In the genomic region with DNA sequence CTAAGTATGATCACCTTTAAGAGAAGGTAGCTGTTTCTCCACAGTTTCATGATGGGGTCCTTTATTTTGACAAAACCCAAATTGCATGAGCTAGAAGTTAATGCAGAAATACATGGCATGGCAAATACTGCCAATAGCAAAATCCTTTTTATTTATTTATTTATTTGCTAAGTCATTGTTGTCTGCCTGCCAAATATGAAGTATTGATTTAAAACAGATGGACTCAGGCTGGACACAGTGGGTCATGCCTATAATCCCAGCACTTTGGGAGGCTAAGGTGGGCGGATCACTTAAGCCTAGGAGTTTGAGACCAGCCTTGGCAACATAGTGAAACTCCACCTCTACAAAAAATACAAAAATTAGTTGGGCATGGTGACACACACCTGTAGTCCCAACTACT, we compare ENCODE assay signal across 21 cellular contexts. TPM values are rescaled to one million over a fixed set of nuclear protein-coding genes. Genes with fewer than 3 reads are reported as not detected.
DNase-seq lines count a peak whose midpoint lies in the region; ATAC-seq, FAIRE-seq and TF ChIP-seq lines count a peak whose summit lies in the region.
"Had no signal": no experiment of that assay in that cellular context is flagged by ENCODE, and none has a peak within 500 bp of the region (broad histone marks: within the 10 kb centered on the region; RNA-seq: fewer than 3 reads in every experiment).

No MANE protein-coding gene starts in this region.

- H3K4me1 ChIP-seq in SK-N-SH (ENCODE audit: control insufficient read depth in 1 of 2, insufficient read depth in 2 of 2, low read depth in 1 of 2, low read length in 1 of 2): peaks cover 0 to 4% of the 10 kb centered on the region in 2 experiments; a peak in 1 of 4 replicates
- H3K4me1 ChIP-seq: SJSA1 had no signal

- H3K9ac ChIP-seq in SK-N-SH: no peak overlapping the region

- peaks cover 27 to 45% of the 10 kb centered on the region in 2 experiments for H3K36me3 ChIP-seq in SK-N-SH (replicated peaks in 1 of 2; ENCODE audit: control insufficient read depth in 1 of 2, insufficient read depth in 2 of 2, low read length in 1 of 2)

- peaks cover 3% of the 10 kb centered on the region for H3F3A ChIP-seq in SK-N-SH (replicated peaks; ENCODE audit: insufficient read depth)

- H3K27ac ChIP-seq in SK-N-SH (ENCODE audit: low read depth in 2 of 2, low read length in 1 of 2): no peak overlapping the region
- H3K27ac ChIP-seq: SJSA1 had no signal

- H3K9me2 ChIP-seq in SK-N-SH: no peaks in the 10 kb centered on the region

- no peak for TF ChIP-seq RAD21 in SK-N-SH (IDR thresholded peaks at IDR 0.05; ENCODE audit: low read length)

- POLR2A ChIA-PET in SK-N-SH (lab: Yijun Ruan, JAX): no interaction called here

- TF ChIP-seq CTCF in AG09319 (IDR thresholded peaks at IDR 0.05; ENCODE audit: low read depth, low read length) (no peak), SK-N-SH (IDR thresholded peaks at IDR 0.05) (no peak)

- TF ChIP-seq POLR2A in GM12891 (IDR thresholded peaks at IDR 0.05; ENCODE audit: low read depth, low read length): no peak

- H3K79me2 ChIP-seq in SK-N-SH (ENCODE audit: insufficient read depth): no peaks in the 10 kb centered on the region

- no peaks in the 10 kb centered on the region for H3K9me3 ChIP-seq in SK-N-SH
- H3K9me3 ChIP-seq: SJSA1 had no signal

- TF ChIP-seq EP300 in SK-N-SH (IDR thresholded peaks at IDR 0.05; ENCODE audit: borderline replicate concordance in 1 of 2, low read depth in 1 of 2, low read length in 1 of 2): no peak

- WGBS in SK-N-SH (ENCODE audit: low lambda C conversion rate): 100% methylated on average over 1 of the region's 1 CpG

- ATAC-seq in GM21576 (IDR thresholded peaks at IDR 0.05; ENCODE audit: unreplicated experiment) (no peak), HG02588 (IDR thresholded peaks at IDR 0.05; ENCODE audit: unreplicated experiment) (no peak)

- H3K4me3 ChIP-seq in SK-N-SH (ENCODE audit: low read depth in 2 of 2, low read length in 1 of 2): no peak overlapping the region
- H3K4me3 ChIP-seq: SJSA1 had no signal

- CTCF ChIA-PET in SK-N-SH (lab: Yijun Ruan, JAX): interaction anchor here (0.9 kb wide), 1 partner anchor 10 kb away, joined by 3 read pairs; no protein-coding TSS in a partner anchor

- no peaks in the 10 kb centered on the region for H3K27me3 ChIP-seq in SK-N-SH (ENCODE audit: insufficient read depth)
- H3K27me3 ChIP-seq: SJSA1 had no signal

- H2AFZ ChIP-seq in SK-N-SH (ENCODE audit: low read depth): no peak overlapping the region

- peak; percentile 38 for FAIRE-seq in GM12891 (lab: Jason Lieb, UNC)

- peak; percentile 58 for DNase-seq in AG09319 (ENCODE audit: extremely low read depth, low read depth)
- DNase-seq in GM12891 (ENCODE audit: insufficient read length, low spot score): no peak
- no peak for DNase-seq in SK-N-SH
- DNase-seq in fibroblast of peridontal ligament (ENCODE audit: extremely low read depth): peak; percentile 79
- no peak for DNase-seq in OCI-M2 (lab: John Stamatoyannopoulos, UW; ENCODE audit: unreplicated experiment)
- DNase-seq in iPS-NIHi11 (ENCODE audit: low spot score): no peak
- DNase-seq: COR-L47; DMS153; EL; GOT3; Kasumi-1; NCI-H1105 treated with DMSO at 0.1 percent for 48 hours; NCI-H1694 treated with DMSO at 0.1 percent for 48 hours; NCI-H2107; NCI-H226; NCI-H524 treated with DMSO at 0.1 percent for 48 hours; NK-92 treated with Interleukin-12 subunit alpha and Interleukin-12 subunit beta, amount 100 ng/mL, for 24 hours had no signal

- no peak overlapping the region for H3K4me2 ChIP-seq in SK-N-SH

- H4K20me1 ChIP-seq in SK-N-SH (ENCODE audit: insufficient read depth): no peaks in the 10 kb centered on the region

TF ChIP-seq in GM12891, 5 proteins besides CTCF, POLR2A, EP300 and RAD21:
- TF ChIP-seq SPI1 (IDR thresholded peaks at IDR 0.05; ENCODE audit: low read depth, low read length) (no peak), POU2F2 (IDR thresholded peaks at IDR 0.05; ENCODE audit: low read depth, low read length) (no peak), TAF1 (IDR thresholded peaks at IDR 0.05; ENCODE audit: low read depth, low read length) (no peak)

TF ChIP-seq in SK-N-SH, 30 proteins besides CTCF, POLR2A, EP300 and RAD21:
- TF ChIP-seq ELF1 (IDR thresholded peaks at IDR 0.05) (no peak), TCF12 (IDR thresholded peaks at IDR 0.05) (peak; percentile 77), GABPA (IDR thresholded peaks at IDR 0.05; ENCODE audit: low read depth) (no peak)
- TF ChIP-seq, protein P1, sequence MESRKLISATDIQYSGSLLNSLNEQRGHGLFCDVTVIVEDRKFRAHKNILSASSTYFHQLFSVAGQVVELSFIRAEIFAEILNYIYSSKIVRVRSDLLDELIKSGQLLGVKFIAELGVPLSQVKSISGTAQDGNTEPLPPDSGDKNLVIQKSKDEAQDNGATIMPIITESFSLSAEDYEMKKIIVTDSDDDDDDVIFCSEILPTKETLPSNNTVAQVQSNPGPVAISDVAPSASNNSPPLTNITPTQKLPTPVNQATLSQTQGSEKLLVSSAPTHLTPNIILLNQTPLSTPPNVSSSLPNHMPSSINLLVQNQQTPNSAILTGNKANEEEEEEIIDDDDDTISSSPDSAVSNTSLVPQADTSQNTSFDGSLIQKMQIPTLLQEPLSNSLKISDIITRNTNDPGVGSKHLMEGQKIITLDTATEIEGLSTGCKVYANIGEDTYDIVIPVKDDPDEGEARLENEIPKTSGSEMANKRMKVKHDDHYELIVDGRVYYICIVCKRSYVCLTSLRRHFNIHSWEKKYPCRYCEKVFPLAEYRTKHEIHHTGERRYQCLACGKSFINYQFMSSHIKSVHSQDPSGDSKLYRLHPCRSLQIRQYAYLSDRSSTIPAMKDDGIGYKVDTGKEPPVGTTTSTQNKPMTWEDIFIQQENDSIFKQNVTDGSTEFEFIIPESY (IDR thresholded peaks at IDR 0.05; ENCODE audit: borderline replicate concordance, low read depth): no peak

RNA-seq across cellular contexts. Expression of a gene that starts 52.4 kb away (rescaled TPM):
- 0.12 TPM for polyA plus RNA-seq in GM12891 (2012; ENCODE audit: low read depth, missing spikeins)
- polyA plus RNA-seq in SK-N-SH (2012; rRNA removed): 1.4 and 2.4 TPM in 2 replicates
- 0.94 and 1.6 TPM in 2 replicates for polyA plus RNA-seq in SK-N-SH (2012; cell fraction: cytosol; rRNA removed)
- polyA plus RNA-seq in SK-N-SH (2012; cell fraction: nucleus; rRNA removed): 4.6 and 6.3 TPM in 2 replicates
- polyA plus RNA-seq: CD14-positive monocyte had no signal

RNA-seq across cellular contexts. Expression of a gene that starts 57.1 kb away (rescaled TPM):
- 30.0 TPM for polyA plus RNA-seq in GM12891 (2012; ENCODE audit: low read depth, missing spikeins)
- polyA plus RNA-seq in SK-N-SH (2012; rRNA removed): 44.1 and 46.4 TPM in 2 replicates
- 22.0 and 28.1 TPM in 2 replicates for polyA plus RNA-seq in SK-N-SH (2012; cell fraction: cytosol; rRNA removed)
- 92.8 and 94.1 TPM in 2 replicates for polyA plus RNA-seq in SK-N-SH (2012; cell fraction: nucleus; rRNA removed)

Comparison
In these comparisons a context has a peak if more than half of its experiments do, and no peak if none do; other contexts are left out.
1. DNase-seq: peak in AG09319 (single experiment) and fibroblast of peridontal ligament (single experiment); none in GM12891 (single experiment), SK-N-SH (single experiment), OCI-M2 (single experiment) and iPS-NIHi11 (single experiment).